1 cellular context compared by ENCODE assay signal in genomic region chr6:159754959-159755914, GRCh38.
TF ChIP-seq lines count a peak whose summit lies in the region.

No MANE protein-coding gene starts in this region.

TF ChIP-seq in WTC11, 78 proteins besides CTCF, POLR2A, EP300 and RAD21 (continued from another document):
- TF ChIP-seq, protein P1, sequence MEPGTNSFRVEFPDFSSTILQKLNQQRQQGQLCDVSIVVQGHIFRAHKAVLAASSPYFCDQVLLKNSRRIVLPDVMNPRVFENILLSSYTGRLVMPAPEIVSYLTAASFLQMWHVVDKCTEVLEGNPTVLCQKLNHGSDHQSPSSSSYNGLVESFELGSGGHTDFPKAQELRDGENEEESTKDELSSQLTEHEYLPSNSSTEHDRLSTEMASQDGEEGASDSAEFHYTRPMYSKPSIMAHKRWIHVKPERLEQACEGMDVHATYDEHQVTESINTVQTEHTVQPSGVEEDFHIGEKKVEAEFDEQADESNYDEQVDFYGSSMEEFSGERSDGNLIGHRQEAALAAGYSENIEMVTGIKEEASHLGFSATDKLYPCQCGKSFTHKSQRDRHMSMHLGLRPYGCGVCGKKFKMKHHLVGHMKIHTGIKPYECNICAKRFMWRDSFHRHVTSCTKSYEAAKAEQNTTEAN (CRISPR knock-in tag; IDR thresholded peaks at IDR 0.05) = no peak
- TF ChIP-seq, protein P2, sequence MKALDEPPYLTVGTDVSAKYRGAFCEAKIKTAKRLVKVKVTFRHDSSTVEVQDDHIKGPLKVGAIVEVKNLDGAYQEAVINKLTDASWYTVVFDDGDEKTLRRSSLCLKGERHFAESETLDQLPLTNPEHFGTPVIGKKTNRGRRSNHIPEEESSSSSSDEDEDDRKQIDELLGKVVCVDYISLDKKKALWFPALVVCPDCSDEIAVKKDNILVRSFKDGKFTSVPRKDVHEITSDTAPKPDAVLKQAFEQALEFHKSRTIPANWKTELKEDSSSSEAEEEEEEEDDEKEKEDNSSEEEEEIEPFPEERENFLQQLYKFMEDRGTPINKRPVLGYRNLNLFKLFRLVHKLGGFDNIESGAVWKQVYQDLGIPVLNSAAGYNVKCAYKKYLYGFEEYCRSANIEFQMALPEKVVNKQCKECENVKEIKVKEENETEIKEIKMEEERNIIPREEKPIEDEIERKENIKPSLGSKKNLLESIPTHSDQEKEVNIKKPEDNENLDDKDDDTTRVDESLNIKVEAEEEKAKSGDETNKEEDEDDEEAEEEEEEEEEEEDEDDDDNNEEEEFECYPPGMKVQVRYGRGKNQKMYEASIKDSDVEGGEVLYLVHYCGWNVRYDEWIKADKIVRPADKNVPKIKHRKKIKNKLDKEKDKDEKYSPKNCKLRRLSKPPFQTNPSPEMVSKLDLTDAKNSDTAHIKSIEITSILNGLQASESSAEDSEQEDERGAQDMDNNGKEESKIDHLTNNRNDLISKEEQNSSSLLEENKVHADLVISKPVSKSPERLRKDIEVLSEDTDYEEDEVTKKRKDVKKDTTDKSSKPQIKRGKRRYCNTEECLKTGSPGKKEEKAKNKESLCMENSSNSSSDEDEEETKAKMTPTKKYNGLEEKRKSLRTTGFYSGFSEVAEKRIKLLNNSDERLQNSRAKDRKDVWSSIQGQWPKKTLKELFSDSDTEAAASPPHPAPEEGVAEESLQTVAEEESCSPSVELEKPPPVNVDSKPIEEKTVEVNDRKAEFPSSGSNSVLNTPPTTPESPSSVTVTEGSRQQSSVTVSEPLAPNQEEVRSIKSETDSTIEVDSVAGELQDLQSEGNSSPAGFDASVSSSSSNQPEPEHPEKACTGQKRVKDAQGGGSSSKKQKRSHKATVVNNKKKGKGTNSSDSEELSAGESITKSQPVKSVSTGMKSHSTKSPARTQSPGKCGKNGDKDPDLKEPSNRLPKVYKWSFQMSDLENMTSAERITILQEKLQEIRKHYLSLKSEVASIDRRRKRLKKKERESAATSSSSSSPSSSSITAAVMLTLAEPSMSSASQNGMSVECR (CRISPR knock-in tag; IDR thresholded peaks at IDR 0.05; ENCODE audit: borderline replicate concordance) = no peak
- TF ChIP-seq STAT6 (CRISPR knock-in tag; conservative IDR thresholded peaks at IDR 0.05; ENCODE audit: low read depth) = no peak
- TF ChIP-seq, protein P3, sequence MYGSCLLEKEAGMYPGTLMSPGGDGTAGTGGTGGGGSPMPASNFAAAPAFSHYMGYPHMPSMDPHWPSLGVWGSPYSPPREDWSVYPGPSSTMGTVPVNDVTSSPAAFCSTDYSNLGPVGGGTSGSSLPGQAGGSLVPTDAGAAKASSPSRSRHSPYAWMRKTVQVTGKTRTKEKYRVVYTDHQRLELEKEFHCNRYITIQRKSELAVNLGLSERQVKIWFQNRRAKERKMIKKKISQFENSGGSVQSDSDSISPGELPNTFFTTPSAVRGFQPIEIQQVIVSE (CRISPR knock-in tag; IDR thresholded peaks at IDR 0.05; ENCODE audit: borderline replicate concordance) = no peak
- TF ChIP-seq, protein P4, sequence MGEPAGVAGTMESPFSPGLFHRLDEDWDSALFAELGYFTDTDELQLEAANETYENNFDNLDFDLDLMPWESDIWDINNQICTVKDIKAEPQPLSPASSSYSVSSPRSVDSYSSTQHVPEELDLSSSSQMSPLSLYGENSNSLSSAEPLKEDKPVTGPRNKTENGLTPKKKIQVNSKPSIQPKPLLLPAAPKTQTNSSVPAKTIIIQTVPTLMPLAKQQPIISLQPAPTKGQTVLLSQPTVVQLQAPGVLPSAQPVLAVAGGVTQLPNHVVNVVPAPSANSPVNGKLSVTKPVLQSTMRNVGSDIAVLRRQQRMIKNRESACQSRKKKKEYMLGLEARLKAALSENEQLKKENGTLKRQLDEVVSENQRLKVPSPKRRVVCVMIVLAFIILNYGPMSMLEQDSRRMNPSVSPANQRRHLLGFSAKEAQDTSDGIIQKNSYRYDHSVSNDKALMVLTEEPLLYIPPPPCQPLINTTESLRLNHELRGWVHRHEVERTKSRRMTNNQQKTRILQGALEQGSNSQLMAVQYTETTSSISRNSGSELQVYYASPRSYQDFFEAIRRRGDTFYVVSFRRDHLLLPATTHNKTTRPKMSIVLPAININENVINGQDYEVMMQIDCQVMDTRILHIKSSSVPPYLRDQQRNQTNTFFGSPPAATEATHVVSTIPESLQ (CRISPR knock-in tag; IDR thresholded peaks at IDR 0.05) = no peak
